Comparison of ENCODE assay signal across 1 cellular context in genomic region chr4:145352438-145353145, GRCh38.
TF ChIP-seq lines count a peak whose summit lies in the region.

No MANE protein-coding gene starts in this region.

TF ChIP-seq in GM23338, 12 proteins besides CTCF, POLR2A, EP300 and RAD21 (continued from another document):
- TF ChIP-seq REST (IDR thresholded peaks at IDR 0.05; ENCODE audit: unreplicated experiment) (no peak), ZNF331 (CRISPR knock-in tag; IDR thresholded peaks at IDR 0.05; ENCODE audit: low read depth) (no peak), POLR2AphosphoS5 (IDR thresholded peaks at IDR 0.05; ENCODE audit: low read depth) (no peak), EZH2 (IDR thresholded peaks at IDR 0.05; ENCODE audit: low read depth, unreplicated experiment) (no peak)
- TF ChIP-seq, protein P1, sequence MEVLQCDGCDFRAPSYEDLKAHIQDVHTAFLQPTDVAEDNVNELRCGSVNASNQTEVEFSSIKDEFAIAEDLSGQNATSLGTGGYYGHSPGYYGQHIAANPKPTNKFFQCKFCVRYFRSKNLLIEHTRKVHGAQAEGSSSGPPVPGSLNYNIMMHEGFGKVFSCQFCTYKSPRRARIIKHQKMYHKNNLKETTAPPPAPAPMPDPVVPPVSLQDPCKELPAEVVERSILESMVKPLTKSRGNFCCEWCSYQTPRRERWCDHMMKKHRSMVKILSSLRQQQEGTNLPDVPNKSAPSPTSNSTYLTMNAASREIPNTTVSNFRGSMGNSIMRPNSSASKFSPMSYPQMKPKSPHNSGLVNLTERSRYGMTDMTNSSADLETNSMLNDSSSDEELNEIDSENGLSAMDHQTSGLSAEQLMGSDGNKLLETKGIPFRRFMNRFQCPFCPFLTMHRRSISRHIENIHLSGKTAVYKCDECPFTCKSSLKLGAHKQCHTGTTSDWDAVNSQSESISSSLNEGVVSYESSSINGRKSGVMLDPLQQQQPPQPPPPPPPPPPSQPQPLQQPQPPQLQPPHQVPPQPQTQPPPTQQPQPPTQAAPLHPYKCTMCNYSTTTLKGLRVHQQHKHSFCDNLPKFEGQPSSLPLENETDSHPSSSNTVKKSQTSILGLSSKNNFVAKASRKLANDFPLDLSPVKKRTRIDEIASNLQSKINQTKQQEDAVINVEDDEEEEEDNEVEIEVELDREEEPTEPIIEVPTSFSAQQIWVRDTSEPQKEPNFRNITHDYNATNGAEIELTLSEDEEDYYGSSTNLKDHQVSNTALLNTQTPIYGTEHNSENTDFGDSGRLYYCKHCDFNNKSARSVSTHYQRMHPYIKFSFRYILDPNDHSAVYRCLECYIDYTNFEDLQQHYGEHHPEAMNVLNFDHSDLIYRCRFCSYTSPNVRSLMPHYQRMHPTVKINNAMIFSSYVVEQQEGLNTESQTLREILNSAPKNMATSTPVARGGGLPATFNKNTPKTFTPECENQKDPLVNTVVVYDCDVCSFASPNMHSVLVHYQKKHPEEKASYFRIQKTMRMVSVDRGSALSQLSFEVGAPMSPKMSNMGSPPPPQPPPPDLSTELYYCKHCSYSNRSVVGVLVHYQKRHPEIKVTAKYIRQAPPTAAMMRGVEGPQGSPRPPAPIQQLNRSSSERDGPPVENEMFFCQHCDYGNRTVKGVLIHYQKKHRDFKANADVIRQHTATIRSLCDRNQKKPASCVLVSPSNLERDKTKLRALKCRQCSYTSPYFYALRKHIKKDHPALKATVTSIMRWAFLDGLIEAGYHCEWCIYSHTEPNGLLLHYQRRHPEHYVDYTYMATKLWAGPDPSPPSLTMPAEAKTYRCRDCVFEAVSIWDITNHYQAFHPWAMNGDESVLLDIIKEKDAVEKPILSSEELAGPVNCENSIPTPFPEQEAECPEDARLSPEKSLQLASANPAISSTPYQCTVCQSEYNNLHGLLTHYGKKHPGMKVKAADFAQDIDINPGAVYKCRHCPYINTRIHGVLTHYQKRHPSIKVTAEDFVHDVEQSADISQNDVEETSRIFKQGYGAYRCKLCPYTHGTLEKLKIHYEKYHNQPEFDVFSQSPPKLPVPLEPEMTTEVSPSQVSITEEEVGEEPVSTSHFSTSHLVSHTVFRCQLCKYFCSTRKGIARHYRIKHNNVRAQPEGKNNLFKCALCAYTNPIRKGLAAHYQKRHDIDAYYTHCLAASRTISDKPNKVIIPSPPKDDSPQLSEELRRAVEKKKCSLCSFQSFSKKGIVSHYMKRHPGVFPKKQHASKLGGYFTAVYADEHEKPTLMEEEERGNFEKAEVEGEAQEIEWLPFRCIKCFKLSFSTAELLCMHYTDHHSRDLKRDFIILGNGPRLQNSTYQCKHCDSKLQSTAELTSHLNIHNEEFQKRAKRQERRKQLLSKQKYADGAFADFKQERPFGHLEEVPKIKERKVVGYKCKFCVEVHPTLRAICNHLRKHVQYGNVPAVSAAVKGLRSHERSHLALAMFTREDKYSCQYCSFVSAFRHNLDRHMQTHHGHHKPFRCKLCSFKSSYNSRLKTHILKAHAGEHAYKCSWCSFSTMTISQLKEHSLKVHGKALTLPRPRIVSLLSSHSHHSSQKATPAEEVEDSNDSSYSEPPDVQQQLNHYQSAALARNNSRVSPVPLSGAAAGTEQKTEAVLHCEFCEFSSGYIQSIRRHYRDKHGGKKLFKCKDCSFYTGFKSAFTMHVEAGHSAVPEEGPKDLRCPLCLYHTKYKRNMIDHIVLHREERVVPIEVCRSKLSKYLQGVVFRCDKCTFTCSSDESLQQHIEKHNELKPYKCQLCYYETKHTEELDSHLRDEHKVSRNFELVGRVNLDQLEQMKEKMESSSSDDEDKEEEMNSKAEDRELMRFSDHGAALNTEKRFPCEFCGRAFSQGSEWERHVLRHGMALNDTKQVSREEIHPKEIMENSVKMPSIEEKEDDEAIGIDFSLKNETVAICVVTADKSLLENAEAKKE (CRISPR knock-in tag; IDR thresholded peaks at IDR 0.05) = no peak
